Comparison of ENCODE assay signal across 9 cellular contexts in the genomic region with DNA sequence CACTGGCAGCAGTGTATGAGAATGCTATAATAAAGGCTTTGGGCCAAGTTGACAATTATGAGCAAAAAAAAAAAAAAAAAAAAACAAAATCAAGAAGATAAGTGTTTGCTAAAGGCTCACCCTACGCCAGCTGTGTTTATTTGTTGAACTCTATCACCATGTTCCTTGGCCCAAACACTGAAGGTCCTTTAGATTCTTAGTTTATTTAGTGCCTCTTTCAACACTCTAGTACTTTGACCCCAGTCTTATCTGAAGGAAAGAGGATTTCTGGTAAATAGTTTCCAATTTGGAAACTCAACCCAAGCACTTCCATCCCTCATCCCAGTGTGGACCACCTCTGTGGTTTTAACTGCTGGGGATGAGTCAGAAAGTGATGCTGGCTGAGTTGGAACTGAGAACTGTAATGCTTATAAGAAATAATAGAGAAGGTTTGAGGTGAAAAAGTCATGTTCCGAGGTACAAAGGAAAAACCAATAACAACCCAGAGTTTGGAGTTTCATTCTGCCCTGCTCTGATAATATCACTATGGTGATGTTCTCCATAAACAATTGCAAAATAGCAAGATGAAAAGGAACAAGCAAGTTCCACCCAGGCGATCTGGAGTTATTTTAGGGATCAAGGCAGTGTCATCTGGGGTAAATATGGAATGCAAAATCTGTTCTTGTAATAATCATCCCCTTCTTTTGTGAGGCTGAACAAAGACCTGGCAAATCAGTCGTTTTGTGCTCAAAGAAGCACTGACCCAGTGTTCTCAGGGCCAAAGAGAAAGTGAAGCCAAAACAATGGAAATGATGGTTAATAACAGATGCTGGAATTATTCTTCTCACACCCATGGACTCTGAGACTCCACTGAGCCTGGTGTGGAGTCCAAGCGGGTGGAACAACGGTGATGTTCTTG. TPM values are rescaled to one million over a fixed set of nuclear protein-coding genes. Genes with fewer than 3 reads are reported as not detected.
A peak's percentile ranks its signal among the peaks of the same experiment; 100 is the strongest.
DNase-seq lines count a peak whose midpoint lies in the region; ATAC-seq and TF ChIP-seq lines count a peak whose summit lies in the region.
"Had no signal": no experiment of that assay in that cellular context is flagged by ENCODE, and none has a peak within 500 bp of the region (broad histone marks: within the 10 kb centered on the region; RNA-seq: fewer than 3 reads in every experiment).

No MANE protein-coding gene starts in this region.

- peak overlapping the region in 2 of 5 donors; percentile 13 to 21 for H3K4me3 ChIP-seq in subcutaneous abdominal adipose tissue (ENCODE audit: low read depth in 1 of 5, low read length in 5 of 5)
- no peak overlapping the region for H3K4me3 ChIP-seq in A673 (ENCODE audit: low read depth, low read length, poor library complexity, severe bottlenecking)

- BruUV-seq in A673 (replicated peaks; lab: Mats Ljungman, UMichigan) = no TSS peak

- H3K36me3 ChIP-seq in subcutaneous abdominal adipose tissue (ENCODE audit: control insufficient read depth in 5 of 5, insufficient read depth in 5 of 5, low read length in 5 of 5) (no peaks in the 10 kb centered on the region), A673 (ENCODE audit: insufficient read depth, low read length, poor library complexity, severe bottlenecking) (no peaks in the 10 kb centered on the region)

- no peaks in the 10 kb centered on the region for H3K9me3 ChIP-seq in subcutaneous abdominal adipose tissue (ENCODE audit: control insufficient read depth in 5 of 5, low read length in 5 of 5)
- H3K9me3 ChIP-seq in A673 (ENCODE audit: low read depth, low read length, poor library complexity, severe bottlenecking) = no peaks in the 10 kb centered on the region

- intact Hi-C loops in left colon (cut with DNase I, micrococcal nuclease) (no loop called here), A673 (cut with micrococcal nuclease; ENCODE audit: unreplicated experiment) (no loop called here)

- H3K9ac ChIP-seq in subcutaneous abdominal adipose tissue (ENCODE audit: low read length in 5 of 5) = no peak overlapping the region

- peak; percentile 75 for ATAC-seq in left colon
- ATAC-seq in GM18502 (IDR thresholded peaks at IDR 0.05; ENCODE audit: poor library complexity, unreplicated experiment) = no peak

- H3K4me1 ChIP-seq in subcutaneous abdominal adipose tissue (ENCODE audit: control insufficient read depth in 5 of 5, insufficient read depth in 5 of 5, low read length in 5 of 5) = peaks cover 5 to 43% (median 36%) of the 10 kb centered on the region in 5 donors
- no peaks in the 10 kb centered on the region for H3K4me1 ChIP-seq in A673 (ENCODE audit: insufficient read depth, low read length, poor library complexity, severe bottlenecking)

- POLR2A ChIA-PET in A673 (lab: Charles Lee; ENCODE audit: low non-redundant PET) = no interaction called here

- no peaks in the 10 kb centered on the region for H3K27me3 ChIP-seq in subcutaneous abdominal adipose tissue (ENCODE audit: control insufficient read depth in 5 of 5, insufficient read depth in 4 of 5, low read length in 5 of 5)
- no peaks in the 10 kb centered on the region for H3K27me3 ChIP-seq in A673 (replicated peaks; ENCODE audit: insufficient read depth, low read depth, low read length, poor library complexity)

- TF ChIP-seq CTCF in A673 (conservative IDR thresholded peaks at IDR 0.05; ENCODE audit: low read depth, low read length) = no peak

- CTCF ChIA-PET in A673 (lab: Charles Lee) = no interaction called here

- peak; percentile 49 for DNase-seq in HT1080 (ENCODE audit: low read depth)
- peak; percentile 100 for DNase-seq in amniotic epithelial cell (ENCODE audit: low read depth)
- DNase-seq in left colon = no peak
- no peak for DNase-seq in NCI-H1417 treated with DMSO at 0.1 percent for 48 hours (lab: John Stamatoyannopoulos, UW)
- no peak for DNase-seq in 8988T
- no peak for DNase-seq in A673 (ENCODE audit: low spot score)
- DNase-seq: stimulated activated CD4-positive, alpha-beta T cell treated with anti-CD3 and anti-CD28 coated beads, Interleukin-1b, Interleukin-23, amount 100 ng/mL, for 48 hours had no signal

- peak overlapping the region; percentile 35 for H3K27ac ChIP-seq in subcutaneous abdominal adipose tissue (ENCODE audit: low read depth, low read length)
- no peak overlapping the region for H3K27ac ChIP-seq in A673 (ENCODE audit: low read depth, low read length, poor library complexity, severe bottlenecking)

RNA-seq across cellular contexts. Expression of gene CAPZB, which starts 19.7 kb away (rescaled TPM):
- 97.1 and 166 TPM in 2 replicates for total RNA-seq in HT1080 (2014; rRNA removed; shearing (Covaris generic))
- 314 and 372 TPM in 2 replicates for polyA plus RNA-seq in HT1080 (2015; cell fraction: cytosol; rRNA removed)
- 185 and 222 TPM in 2 replicates for polyA plus RNA-seq in HT1080 (2015; cell fraction: nucleus; rRNA removed)
- 100 to 1,000 TPM; 340 to 367 TPM for total RNA-seq in left colon
- 206 and 214 TPM in 2 replicates for total RNA-seq in A673 (2021)

Comparison
In these comparisons a context has a peak if more than half of its experiments do, and no peak if none do; other contexts are left out.
1. DNase-seq: peak in HT1080 (single experiment) and amniotic epithelial cell (single experiment); none in left colon (0 of 2), NCI-H1417 treated with DMSO at 0.1 percent for 48 hours (single experiment), 8988T (single experiment) and A673 (single experiment).